In the genomic region with DNA sequence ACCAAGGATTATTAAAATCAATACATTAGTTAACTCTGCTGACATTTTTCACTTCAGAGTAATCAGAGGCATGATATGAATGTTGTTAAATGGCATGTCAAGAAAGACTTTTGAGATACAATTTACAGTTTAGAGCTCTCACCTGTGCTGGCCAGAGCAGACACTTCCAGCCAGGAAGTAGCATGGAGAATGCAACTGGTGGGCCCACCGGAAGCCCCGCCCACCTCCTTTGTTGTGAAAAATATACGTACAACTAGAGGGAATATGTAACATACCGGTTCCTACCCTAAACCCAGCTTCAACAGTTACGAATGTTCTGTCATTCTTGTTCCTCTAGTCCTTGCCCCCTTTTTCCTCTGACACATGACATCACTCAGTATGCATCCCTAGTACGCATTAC, we compare ENCODE assay signal across 1 cellular context.
TF ChIP-seq lines count a peak whose summit lies in the region.

No MANE protein-coding gene starts in this region.

TF ChIP-seq in GM23338, 12 proteins besides CTCF, POLR2A, EP300 and RAD21 (continued from another document):
- TF ChIP-seq, protein P1, sequence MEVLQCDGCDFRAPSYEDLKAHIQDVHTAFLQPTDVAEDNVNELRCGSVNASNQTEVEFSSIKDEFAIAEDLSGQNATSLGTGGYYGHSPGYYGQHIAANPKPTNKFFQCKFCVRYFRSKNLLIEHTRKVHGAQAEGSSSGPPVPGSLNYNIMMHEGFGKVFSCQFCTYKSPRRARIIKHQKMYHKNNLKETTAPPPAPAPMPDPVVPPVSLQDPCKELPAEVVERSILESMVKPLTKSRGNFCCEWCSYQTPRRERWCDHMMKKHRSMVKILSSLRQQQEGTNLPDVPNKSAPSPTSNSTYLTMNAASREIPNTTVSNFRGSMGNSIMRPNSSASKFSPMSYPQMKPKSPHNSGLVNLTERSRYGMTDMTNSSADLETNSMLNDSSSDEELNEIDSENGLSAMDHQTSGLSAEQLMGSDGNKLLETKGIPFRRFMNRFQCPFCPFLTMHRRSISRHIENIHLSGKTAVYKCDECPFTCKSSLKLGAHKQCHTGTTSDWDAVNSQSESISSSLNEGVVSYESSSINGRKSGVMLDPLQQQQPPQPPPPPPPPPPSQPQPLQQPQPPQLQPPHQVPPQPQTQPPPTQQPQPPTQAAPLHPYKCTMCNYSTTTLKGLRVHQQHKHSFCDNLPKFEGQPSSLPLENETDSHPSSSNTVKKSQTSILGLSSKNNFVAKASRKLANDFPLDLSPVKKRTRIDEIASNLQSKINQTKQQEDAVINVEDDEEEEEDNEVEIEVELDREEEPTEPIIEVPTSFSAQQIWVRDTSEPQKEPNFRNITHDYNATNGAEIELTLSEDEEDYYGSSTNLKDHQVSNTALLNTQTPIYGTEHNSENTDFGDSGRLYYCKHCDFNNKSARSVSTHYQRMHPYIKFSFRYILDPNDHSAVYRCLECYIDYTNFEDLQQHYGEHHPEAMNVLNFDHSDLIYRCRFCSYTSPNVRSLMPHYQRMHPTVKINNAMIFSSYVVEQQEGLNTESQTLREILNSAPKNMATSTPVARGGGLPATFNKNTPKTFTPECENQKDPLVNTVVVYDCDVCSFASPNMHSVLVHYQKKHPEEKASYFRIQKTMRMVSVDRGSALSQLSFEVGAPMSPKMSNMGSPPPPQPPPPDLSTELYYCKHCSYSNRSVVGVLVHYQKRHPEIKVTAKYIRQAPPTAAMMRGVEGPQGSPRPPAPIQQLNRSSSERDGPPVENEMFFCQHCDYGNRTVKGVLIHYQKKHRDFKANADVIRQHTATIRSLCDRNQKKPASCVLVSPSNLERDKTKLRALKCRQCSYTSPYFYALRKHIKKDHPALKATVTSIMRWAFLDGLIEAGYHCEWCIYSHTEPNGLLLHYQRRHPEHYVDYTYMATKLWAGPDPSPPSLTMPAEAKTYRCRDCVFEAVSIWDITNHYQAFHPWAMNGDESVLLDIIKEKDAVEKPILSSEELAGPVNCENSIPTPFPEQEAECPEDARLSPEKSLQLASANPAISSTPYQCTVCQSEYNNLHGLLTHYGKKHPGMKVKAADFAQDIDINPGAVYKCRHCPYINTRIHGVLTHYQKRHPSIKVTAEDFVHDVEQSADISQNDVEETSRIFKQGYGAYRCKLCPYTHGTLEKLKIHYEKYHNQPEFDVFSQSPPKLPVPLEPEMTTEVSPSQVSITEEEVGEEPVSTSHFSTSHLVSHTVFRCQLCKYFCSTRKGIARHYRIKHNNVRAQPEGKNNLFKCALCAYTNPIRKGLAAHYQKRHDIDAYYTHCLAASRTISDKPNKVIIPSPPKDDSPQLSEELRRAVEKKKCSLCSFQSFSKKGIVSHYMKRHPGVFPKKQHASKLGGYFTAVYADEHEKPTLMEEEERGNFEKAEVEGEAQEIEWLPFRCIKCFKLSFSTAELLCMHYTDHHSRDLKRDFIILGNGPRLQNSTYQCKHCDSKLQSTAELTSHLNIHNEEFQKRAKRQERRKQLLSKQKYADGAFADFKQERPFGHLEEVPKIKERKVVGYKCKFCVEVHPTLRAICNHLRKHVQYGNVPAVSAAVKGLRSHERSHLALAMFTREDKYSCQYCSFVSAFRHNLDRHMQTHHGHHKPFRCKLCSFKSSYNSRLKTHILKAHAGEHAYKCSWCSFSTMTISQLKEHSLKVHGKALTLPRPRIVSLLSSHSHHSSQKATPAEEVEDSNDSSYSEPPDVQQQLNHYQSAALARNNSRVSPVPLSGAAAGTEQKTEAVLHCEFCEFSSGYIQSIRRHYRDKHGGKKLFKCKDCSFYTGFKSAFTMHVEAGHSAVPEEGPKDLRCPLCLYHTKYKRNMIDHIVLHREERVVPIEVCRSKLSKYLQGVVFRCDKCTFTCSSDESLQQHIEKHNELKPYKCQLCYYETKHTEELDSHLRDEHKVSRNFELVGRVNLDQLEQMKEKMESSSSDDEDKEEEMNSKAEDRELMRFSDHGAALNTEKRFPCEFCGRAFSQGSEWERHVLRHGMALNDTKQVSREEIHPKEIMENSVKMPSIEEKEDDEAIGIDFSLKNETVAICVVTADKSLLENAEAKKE (CRISPR knock-in tag; IDR thresholded peaks at IDR 0.05): no peak
- TF ChIP-seq CREB1 (CRISPR knock-in tag; IDR thresholded peaks at IDR 0.05; ENCODE audit: low read depth) (no peak), EZH2phosphoT487 (IDR thresholded peaks at IDR 0.05; ENCODE audit: unreplicated experiment) (no peak), ZNF114 (CRISPR knock-in tag; IDR thresholded peaks at IDR 0.05) (no peak), JUNB (IDR thresholded peaks at IDR 0.05; ENCODE audit: unreplicated experiment) (no peak), POLR2AphosphoS5 (IDR thresholded peaks at IDR 0.05; ENCODE audit: low read depth) (no peak)
